In genomic region chr4:42656986-42657792, GRCh38 we compare ENCODE assay signal across 8 cellular contexts. TPM values are rescaled to one million over a fixed set of nuclear protein-coding genes. Genes with fewer than 3 reads are reported as not detected.
A peak's percentile ranks its signal among the peaks of the same experiment; 100 is the strongest.
DNase-seq lines count a peak whose midpoint lies in the region; ATAC-seq and TF ChIP-seq lines count a peak whose summit lies in the region.

Gene ATP8A1 (minus strand): TSS chr4:42657105. CDS start chr4:42656873, 232 bp downstream.

- peaks cover 6% of the 10 kb centered on the region for H3K9me3 Mint-ChIP-seq in nephron

- peak within 1 kb of the TSS; percentile 76 for H3K9ac ChIP-seq in ES-I3 (ENCODE audit: low read depth, low read length)

- peaks cover 31% of the 10 kb centered on the region for H3K4me1 Mint-ChIP-seq in nephron

- peak; percentile 86 for ATAC-seq in stimulated activated naive CD8-positive, alpha-beta T cell treated with anti-CD3 and anti-CD28 coated beads, Interleukin-15, Interleukin-2, amounts not matched to agents 100 U/mL and 50 U/mL, for 24 hours

- peaks cover 11% of the 10 kb centered on the region for H3K36me3 Mint-ChIP-seq in nephron (ENCODE audit: low read depth)

- DNase-seq in HAP-1 (ENCODE audit: low spot score in 2 of 2) (peak; percentile 89 to 96), MG63 (peak; percentile 96), SHP77 (lab: John Stamatoyannopoulos, UW) (peak; percentile 62 to 73), fibroblast of the conjunctiva (ENCODE audit: low read depth) (peak; percentile 41)
- peak; percentile 92 for DNase-seq in activated effector memory CD4-positive, alpha-beta T cell treated with Interleukin-2 at 50 U/mL for 16 hours
- DNase-seq in stimulated activated naive CD8-positive, alpha-beta T cell treated with anti-CD3 and anti-CD28 coated beads, Interleukin-15, Interleukin-2, amounts not matched to agents 100 U/mL and 50 U/mL, for 24 hours: peak; percentile 97

- peak within 1 kb of the TSS; percentile 99 for H3K27ac Mint-ChIP-seq in nephron

- peaks cover 15% of the 10 kb centered on the region for H3K27me3 Mint-ChIP-seq in nephron (ENCODE audit: low read depth)

- H3K9me3 ChIP-seq in ES-I3 (ENCODE audit: control insufficient read depth, insufficient read depth, low read length): no peaks in the 10 kb centered on the region
- no peaks in the 10 kb centered on the region for H3K9me3 ChIP-seq in HAP-1
- no peaks in the 10 kb centered on the region for H3K9me3 ChIP-seq in MG63

- H3K4me1 ChIP-seq in ES-I3 (ENCODE audit: insufficient read depth, low read length): peaks cover 5% of the 10 kb centered on the region
- H3K4me1 ChIP-seq in HAP-1: peaks cover 19% of the 10 kb centered on the region

- H3K36me3 ChIP-seq in ES-I3 (ENCODE audit: insufficient read depth, low read length) (no peaks in the 10 kb centered on the region), HAP-1 (replicated peaks) (no peaks in the 10 kb centered on the region), MG63 (no peaks in the 10 kb centered on the region)

- H3K27me3 ChIP-seq in HAP-1 (ENCODE audit: low read depth) (no peaks in the 10 kb centered on the region), MG63 (peaks cover 13% of the 10 kb centered on the region)

- H3K4me3 Mint-ChIP-seq in nephron: peak within 1 kb of the TSS; percentile 92 to 94 (median 93)

- in situ Hi-C loops in HAP-1 (cut with MboI; ENCODE audit: low sequenced_read_pairs): no loop called here

- TF ChIP-seq CTCF in nephron (IDR thresholded peaks at IDR 0.05; ENCODE audit: unreplicated experiment in 3 of 3): no peak

- H3K4me3 ChIP-seq in HAP-1: peak within 1 kb of the TSS; percentile 78
- peak within 1 kb of the TSS; percentile 68 for H3K4me3 ChIP-seq in MG63

RNA-seq across cellular contexts. Expression of gene ATP8A1, which starts in this region (rescaled TPM):
- total RNA-seq in MG63 (2014; rRNA removed; shearing (Covaris generic); ENCODE audit: low replicate concordance): 0.10 TPM in 1 of 2 replicates, not detected in the other

Comparison
In these comparisons a context has a peak if more than half of its experiments do, and no peak if none do; other contexts are left out.
1. Peak in every context shown above with its lines: DNase-seq, ATAC-seq and H3K4me3 ChIP-seq.
2. Peak in DNase-seq and H3K4me3 ChIP-seq in MG63; RNA of the gene not detected or under 1 TPM.
3. DNase-seq: peak in every context shown above with its lines; median percentile 97 in stimulated activated naive CD8-positive, alpha-beta T cell treated with anti-CD3 and anti-CD28 coated beads, Interleukin-15, Interleukin-2, amounts not matched to agents 100 U/mL and 50 U/mL, for 24 hours; 96 in MG63; 92 in HAP-1; 92 in activated effector memory CD4-positive, alpha-beta T cell treated with Interleukin-2 at 50 U/mL for 16 hours; 68 in SHP77; 41 in fibroblast of the conjunctiva.